Comparison of ENCODE assay signal across 26 cellular contexts in genomic region chr5:105877592-105877991, GRCh38.
DNase-seq lines count a peak whose midpoint lies in the region; ATAC-seq and TF ChIP-seq lines count a peak whose summit lies in the region.
"Had no signal": no experiment of that assay in that cellular context is flagged by ENCODE, and none has a peak within 500 bp of the region (broad histone marks: within the 10 kb centered on the region; RNA-seq: fewer than 3 reads in every experiment).

No MANE protein-coding gene starts in this region.

- H3K27me3 Mint-ChIP-seq in progenitor cell of endocrine pancreas = no peaks in the 10 kb centered on the region
- H3K27me3 Mint-ChIP-seq: activated CD4-positive, alpha-beta memory T cell treated with anti-CD3 and anti-CD28 coated beads, Interleukin-2, amount 10 ng/mL, durations not matched to agents 7 days and 5 days; activated naive CD8-positive, alpha-beta T cell treated with anti-CD3 and anti-CD28 coated beads, Interleukin-2, amount 50 U/mL, for 24 hours; naive B cell; stimulated activated naive B cell treated with anti-CD40 and anti-IgM and Interleukin-4, amounts not matched to agents 10 μg/mL and 1 μg/mL and 100 μg/mL, for 72 hours had no signal

- TF ChIP-seq CTCF in SK-N-SH (IDR thresholded peaks at IDR 0.05) (0 out of 2 replicates have a peak, but pooled peaks have one; percentile 15), choroid plexus epithelial cell (conservative IDR thresholded peaks at IDR 0.05; ENCODE audit: low read depth, low read length) (no peak), progenitor cell of endocrine pancreas (IDR thresholded peaks at IDR 0.05; ENCODE audit: unreplicated experiment) (peak; percentile 8), brain microvascular endothelial cell (IDR thresholded peaks at IDR 0.05; ENCODE audit: low read depth, low read length, missing control alignments) (no peak)

- ATAC-seq in SK-N-SH treated with all-trans-retinoic acid at 6 μM for 48 hours (no peak), HG03354 (IDR thresholded peaks at IDR 0.05; ENCODE audit: poor library complexity, severe bottlenecking, unreplicated experiment) (no peak)
- ATAC-seq: A549; activated naive CD8-positive, alpha-beta T cell treated with anti-CD3 and anti-CD28 coated beads, Interleukin-2, amount 50 U/mL, for 24 hours; stimulated activated naive B cell treated with anti-CD40 and anti-IgM and Interleukin-4, amounts not matched to agents 10 μg/mL and 1 μg/mL and 100 μg/mL, for 72 hours had no signal

- no peaks in the 10 kb centered on the region for H3F3A ChIP-seq in SK-N-SH (replicated peaks; ENCODE audit: insufficient read depth)

- no peak overlapping the region for H2AFZ ChIP-seq in SK-N-SH (ENCODE audit: low read depth)
- H2AFZ ChIP-seq: hepatocyte had no signal

- POLR2A ChIA-PET in SK-N-SH (lab: Yijun Ruan, JAX) = no interaction called here

- H4K20me1 ChIP-seq in SK-N-SH (ENCODE audit: insufficient read depth) = no peaks in the 10 kb centered on the region
- H4K20me1 ChIP-seq: BLaER1 had no signal

- H3K9ac ChIP-seq in SK-N-SH = no peak overlapping the region
- H3K9ac ChIP-seq: BLaER1 had no signal

- no peaks in the 10 kb centered on the region for H3K27me3 ChIP-seq in SK-N-SH (ENCODE audit: insufficient read depth)
- H3K27me3 ChIP-seq in brain microvascular endothelial cell (replicated peaks) = no peaks in the 10 kb centered on the region
- H3K27me3 ChIP-seq: BLaER1, hepatocyte, ovary, right atrium auricular region had no signal

- in situ Hi-C loops in brain microvascular endothelial cell (cut with HindIII; ENCODE audit: low pct_ligation_motif_present, low sequenced_read_pairs) = no loop called here

- no peak overlapping the region for H3K4me3 ChIP-seq in SK-N-SH (ENCODE audit: low read depth in 2 of 2, low read length in 1 of 2)
- no peak overlapping the region for H3K4me3 ChIP-seq in choroid plexus epithelial cell (ENCODE audit: low read depth, low read length)
- H3K4me3 ChIP-seq in brain microvascular endothelial cell (ENCODE audit: low read depth, low read length) = no peak overlapping the region
- H3K4me3 ChIP-seq: A549, BLaER1, hepatocyte, left ventricle myocardium inferior, ovary, right atrium auricular region had no signal

- intact Hi-C loops in posterior vena cava (cut with DNase I) = no loop called here

- H3K79me2 ChIP-seq in SK-N-SH (ENCODE audit: insufficient read depth) = no peaks in the 10 kb centered on the region
- H3K79me2 ChIP-seq: hepatocyte had no signal

- CTCF ChIA-PET in SK-N-SH (lab: Yijun Ruan, JAX) = interaction anchor here (0.7 to 0.8 kb wide), 2 partner anchors 9 to 1185 kb away, joined by 3 read pairs; no protein-coding TSS in a partner anchor

- DNase-seq in SK-N-SH (no peak), OCI-M1 (lab: John Stamatoyannopoulos, UW) (peak; percentile 66), choroid plexus epithelial cell (ENCODE audit: low read depth) (peak; percentile 23), progenitor cell of endocrine pancreas (ENCODE audit: low spot score, unreplicated experiment) (no peak), brain microvascular endothelial cell (no peak), posterior vena cava (ENCODE audit: low spot score) (no peak)
- DNase-seq: activated CD4-positive, alpha-beta memory T cell treated with anti-CD3 and anti-CD28 coated beads, Interleukin-2, amount 10 ng/mL, durations not matched to agents 7 days and 5 days; activated CD4-positive, CD25-positive, alpha-beta regulatory T cell; activated effector memory CD4-positive, alpha-beta T cell treated with Interleukin-2 at 50 U/mL for 16 hours; activated naive CD8-positive, alpha-beta T cell treated with anti-CD3 and anti-CD28 coated beads, Interleukin-2, amount 50 U/mL, for 24 hours; Caco-2; effector CD4-positive, alpha-beta T cell; foreskin melanocyte; left ventricle myocardium inferior; naive B cell; NCI-H1417 treated with DMSO at 0.1 percent for 48 hours; NCI-H510A; ovary; stimulated activated CD4-positive, alpha-beta T cell treated with anti-CD3 and anti-CD28 coated beads, Interleukin-4, amount 100 ng/mL, for 24 hours; stimulated activated naive B cell treated with anti-CD40 and anti-IgM and Interleukin-4, amounts not matched to agents 10 μg/mL and 1 μg/mL and 100 μg/mL, for 72 hours had no signal

- no peak overlapping the region for H3K4me3 Mint-ChIP-seq in progenitor cell of endocrine pancreas (ENCODE audit: low read depth)
- H3K4me3 Mint-ChIP-seq: activated CD4-positive, alpha-beta memory T cell treated with anti-CD3 and anti-CD28 coated beads, Interleukin-2, amount 10 ng/mL, durations not matched to agents 7 days and 5 days; activated naive CD8-positive, alpha-beta T cell treated with anti-CD3 and anti-CD28 coated beads, Interleukin-2, amount 50 U/mL, for 24 hours; naive B cell; stimulated activated naive B cell treated with anti-CD40 and anti-IgM and Interleukin-4, amounts not matched to agents 10 μg/mL and 1 μg/mL and 100 μg/mL, for 72 hours had no signal

- H3K4me1 ChIP-seq in SK-N-SH (ENCODE audit: control insufficient read depth in 1 of 2, insufficient read depth in 2 of 2, low read depth in 1 of 2, low read length in 1 of 2) = no peaks in the 10 kb centered on the region; a peak in 1 of 4 replicates
- H3K4me1 ChIP-seq: A549, BLaER1, left ventricle myocardium inferior, right atrium auricular region had no signal

- no peak overlapping the region for H3K27ac ChIP-seq in SK-N-SH (ENCODE audit: low read depth in 2 of 2, low read length in 1 of 2)
- no peak overlapping the region for H3K27ac ChIP-seq in brain microvascular endothelial cell
- H3K27ac ChIP-seq: A549, BLaER1, hepatocyte, left ventricle myocardium inferior, ovary, right atrium auricular region had no signal

- H3K9me3 Mint-ChIP-seq in progenitor cell of endocrine pancreas (ENCODE audit: low read depth) = no peaks in the 10 kb centered on the region

- TF ChIP-seq RAD21 in SK-N-SH (IDR thresholded peaks at IDR 0.05; ENCODE audit: low read length) = no peak

- H3K9me2 ChIP-seq in SK-N-SH = no peaks in the 10 kb centered on the region

- H3K4me2 ChIP-seq in SK-N-SH = no peak overlapping the region
- H3K4me2 ChIP-seq: A549, BLaER1, hepatocyte had no signal

- no peak overlapping the region for H3K27ac Mint-ChIP-seq in progenitor cell of endocrine pancreas
- H3K27ac Mint-ChIP-seq: activated CD4-positive, alpha-beta memory T cell treated with anti-CD3 and anti-CD28 coated beads, Interleukin-2, amount 10 ng/mL, durations not matched to agents 7 days and 5 days; activated naive CD8-positive, alpha-beta T cell treated with anti-CD3 and anti-CD28 coated beads, Interleukin-2, amount 50 U/mL, for 24 hours; naive B cell; stimulated activated naive B cell treated with anti-CD40 and anti-IgM and Interleukin-4, amounts not matched to agents 10 μg/mL and 1 μg/mL and 100 μg/mL, for 72 hours had no signal

- H3K36me3 Mint-ChIP-seq in progenitor cell of endocrine pancreas (ENCODE audit: insufficient read depth) = no peaks in the 10 kb centered on the region
- H3K36me3 Mint-ChIP-seq: naive B cell; stimulated activated naive B cell treated with anti-CD40 and anti-IgM and Interleukin-4, amounts not matched to agents 10 μg/mL and 1 μg/mL and 100 μg/mL, for 72 hours had no signal

- H3K9me3 ChIP-seq in SK-N-SH = no peaks in the 10 kb centered on the region
- H3K9me3 ChIP-seq: A549, BLaER1, Caco-2, ovary, right atrium auricular region had no signal

- H3K36me3 ChIP-seq in SK-N-SH (replicated peaks in 1 of 2; ENCODE audit: control insufficient read depth in 1 of 2, insufficient read depth in 2 of 2, low read length in 1 of 2) = no peaks in the 10 kb centered on the region
- H3K36me3 ChIP-seq in brain microvascular endothelial cell (replicated peaks) = no peaks in the 10 kb centered on the region
- H3K36me3 ChIP-seq: BLaER1, left ventricle myocardium inferior, ovary, right atrium auricular region had no signal

- 93% methylated on average over 2 of the region's 2 CpGs for WGBS in SK-N-SH (ENCODE audit: low lambda C conversion rate)

- H3K4me1 Mint-ChIP-seq in progenitor cell of endocrine pancreas (ENCODE audit: low read depth) = peaks cover 16% of the 10 kb centered on the region
- H3K4me1 Mint-ChIP-seq: activated CD4-positive, alpha-beta memory T cell treated with anti-CD3 and anti-CD28 coated beads, Interleukin-2, amount 10 ng/mL, durations not matched to agents 7 days and 5 days; activated naive CD8-positive, alpha-beta T cell treated with anti-CD3 and anti-CD28 coated beads, Interleukin-2, amount 50 U/mL, for 24 hours; naive B cell; stimulated activated naive B cell treated with anti-CD40 and anti-IgM and Interleukin-4, amounts not matched to agents 10 μg/mL and 1 μg/mL and 100 μg/mL, for 72 hours had no signal

- TF ChIP-seq EP300 in SK-N-SH (IDR thresholded peaks at IDR 0.05; ENCODE audit: borderline replicate concordance in 1 of 2, low read depth in 1 of 2, low read length in 1 of 2) = no peak

TF ChIP-seq in SK-N-SH, 30 proteins besides CTCF, POLR2A, EP300 and RAD21 (continues in another document):
- TF ChIP-seq IRF3 (IDR thresholded peaks at IDR 0.05; ENCODE audit: low read depth, low read length) (no peak), FOXJ3 (CRISPR knock-in tag; IDR thresholded peaks at IDR 0.05) (no peak)

TF ChIP-seq in SK-N-SH treated with all-trans-retinoic acid at 6 μM for 48 hours, 23 proteins besides CTCF, POLR2A, EP300 and RAD21 (continues in another document):
- TF ChIP-seq ZFP3 (CRISPR knock-in tag; IDR thresholded peaks at IDR 0.05) (no peak), ARNTL (CRISPR knock-in tag; IDR thresholded peaks at IDR 0.05; ENCODE audit: borderline replicate concordance, low read depth) (no peak), CREB5 (CRISPR knock-in tag; IDR thresholded peaks at IDR 0.05; ENCODE audit: low read depth) (no peak), GLIS3 (CRISPR knock-in tag; IDR thresholded peaks at IDR 0.05) (no peak), ZNF8 (CRISPR knock-in tag; IDR thresholded peaks at IDR 0.05) (no peak)

Comparison
In these comparisons a context has a peak if more than half of its experiments do, and no peak if none do; other contexts are left out.
1. DNase-seq: peak in OCI-M1 (single experiment) and choroid plexus epithelial cell (single experiment); none in SK-N-SH (single experiment), progenitor cell of endocrine pancreas (single experiment), brain microvascular endothelial cell (single experiment) and posterior vena cava (single experiment).
2. CTCF ChIP-seq: peak in SK-N-SH (single experiment) and progenitor cell of endocrine pancreas (single experiment); none in choroid plexus epithelial cell (single experiment) and brain microvascular endothelial cell (single experiment).